8 cellular contexts compared by ENCODE assay signal in genomic region chr3:185585523-185585861, GRCh38. TPM values are rescaled to one million over a fixed set of nuclear protein-coding genes. Genes with fewer than 3 reads are reported as not detected.
A peak's percentile ranks its signal among the peaks of the same experiment; 100 is the strongest.
DNase-seq lines count a peak whose midpoint lies in the region; ATAC-seq, FAIRE-seq and TF ChIP-seq lines count a peak whose summit lies in the region.

No MANE protein-coding gene starts in this region.

- DNase-seq in heart left ventricle: no peak
- no peak for DNase-seq in Right ventricle myocardium superior
- DNase-seq in GM12878 (ENCODE audit: low read depth, low spot score): no peak
- no peak for DNase-seq in lung (ENCODE audit: low spot score)
- DNase-seq in upper lobe of right lung: no peak
- DNase-seq in NCI-H1105 (lab: John Stamatoyannopoulos, UW): no peak
- DNase-seq in H4 (ENCODE audit: low spot score): no peak

- H3K79me2 ChIP-seq in GM12878 (ENCODE audit: control insufficient read depth, insufficient read depth, low read length): peaks cover 16% of the 10 kb centered on the region

- no peak for TF ChIP-seq RAD21 in GM12878 (IDR thresholded peaks at IDR 0.05; ENCODE audit: insufficient read depth, low read depth, low read length)

- peak overlapping the region in 11 of 12 donors; percentile 69 to 99 (median 94) for H3K27ac ChIP-seq in heart left ventricle
- H3K27ac ChIP-seq in GM12878 (ENCODE audit: control insufficient read depth, insufficient read depth): peak overlapping the region; percentile 87
- H3K27ac ChIP-seq in lung (ENCODE audit: low read depth in 1 of 2, low read length in 1 of 2): peak overlapping the region; percentile 75 to 90
- peak overlapping the region; percentile 99 for H3K27ac ChIP-seq in upper lobe of right lung

- SMC1A ChIA-PET in GM12878 (lab: Charles Lee; ENCODE audit: uncharacterized antibody, unreplicated experiment): interaction anchor here (1.1 to 1.8 kb wide), 2 partner anchors 13 to 26 kb away, joined by 3 to 9 read pairs; no protein-coding TSS in a partner anchor

- no peak for TF ChIP-seq EP300 in GM12878 (IDR thresholded peaks at IDR 0.05; ENCODE audit: borderline replicate concordance in 1 of 2, control insufficient read depth in 1 of 2, low read depth in 2 of 2, low read length in 2 of 2)

- TF ChIP-seq POLR2A in heart left ventricle (IDR thresholded peaks at IDR 0.05) (no peak), GM12878 (IDR thresholded peaks at IDR 0.05; ENCODE audit: low read depth, low read length) (no peak)

- TSS peak; percentile 99 for BruUV-seq in GM12878 (replicated peaks; lab: Mats Ljungman, UMichigan)

- no peak for FAIRE-seq in GM12878 (lab: Jason Lieb, UNC)

- intact Hi-C loops in heart left ventricle (cut with DNase I) (no loop called here), Right ventricle myocardium superior (cut with DNase I) (no loop called here), GM12878 (cut with micrococcal nuclease; ENCODE audit: unreplicated experiment) (no loop called here), upper lobe of right lung (cut with DNase I) (no loop called here)

- peak overlapping the region; percentile 99 for H3K4me2 ChIP-seq in GM12878 (ENCODE audit: control insufficient read depth, insufficient read depth)

- POLR2A ChIA-PET in GM12878 (lab: Charles Lee): interaction anchor here (0.9 to 1.7 kb wide), 5 partner anchors 13 to 222 kb away, joined by 3 to 17 read pairs (median 3); partner anchors contain the start of genes LIPH and TMEM41A

- H4K20me1 ChIP-seq in GM12878 (ENCODE audit: control insufficient read depth, insufficient read depth): no peaks in the 10 kb centered on the region

- ATAC-seq in heart left ventricle: no peak
- no peak for ATAC-seq in Right ventricle myocardium superior (ENCODE audit: poor library complexity)
- ATAC-seq in GM12878: no peak
- no peak for ATAC-seq in lung (ENCODE audit: insufficient read depth, low FRiP score)
- no peak for ATAC-seq in upper lobe of right lung
- no peak for ATAC-seq in GM21737 (IDR thresholded peaks at IDR 0.05; ENCODE audit: unreplicated experiment)

- H3K27me3 ChIP-seq in heart left ventricle (no peaks in the 10 kb centered on the region), GM12878 (replicated peaks in 1 of 2; ENCODE audit: control insufficient read depth in 2 of 2, insufficient read depth in 2 of 2, low read length in 1 of 2) (no peaks in the 10 kb centered on the region), lung (ENCODE audit: control insufficient read depth, insufficient read depth) (no peaks in the 10 kb centered on the region), upper lobe of right lung (no peaks in the 10 kb centered on the region)

- WGBS in heart left ventricle, 4 donors: 27 to 32% (median 32%) methylated on average over 9 of the region's 9 CpGs
- WGBS in GM12878 (ENCODE audit: insufficient coverage, insufficient replicate concordance, low lambda C conversion rate, missing lambda C conversion rate): 10% methylated on average over 9 of the region's 9 CpGs
- 39 to 42% methylated on average over 9 of the region's 9 CpGs for WGBS in lung, 2 donors

- TF ChIP-seq CTCF in heart left ventricle (IDR thresholded peaks at IDR 0.05) (no peak), GM12878 (IDR thresholded peaks at IDR 0.05 in 2 of 3, conservative IDR thresholded peaks at IDR 0.05 in 1 of 3; ENCODE audit: control insufficient read depth in 2 of 3, extremely low read depth in 1 of 3, insufficient read depth in 1 of 3, low read depth in 3 of 3, low read length in 3 of 3) (no peak), lung (IDR thresholded peaks at IDR 0.05; ENCODE audit: control extremely low read depth, extremely low read depth) (no peak), upper lobe of right lung (IDR thresholded peaks at IDR 0.05) (no peak)

- RAD21 ChIA-PET in GM12878 (lab: Charles Lee; ENCODE audit: unreplicated experiment): interaction anchor here (0.8 kb wide), 1 partner anchor 27 kb away, joined by 4 read pairs; no protein-coding TSS in a partner anchor

- H3K36me3 ChIP-seq in heart left ventricle (peaks cover 0 to 8% (median 6%) of the 10 kb centered on the region in 9 donors), GM12878 (ENCODE audit: control insufficient read depth in 2 of 2, insufficient read depth in 2 of 2, low read length in 1 of 2) (no peaks in the 10 kb centered on the region), lung (ENCODE audit: control insufficient read depth in 2 of 2, insufficient read depth in 2 of 2, low read length in 2 of 2) (no peaks in the 10 kb centered on the region), upper lobe of right lung (peaks cover 5% of the 10 kb centered on the region)

- H3K9me3 ChIP-seq in heart left ventricle: no peaks in the 10 kb centered on the region
- no peaks in the 10 kb centered on the region for H3K9me3 ChIP-seq in GM12878 (replicated peaks; ENCODE audit: control insufficient read depth, insufficient read depth, low read length)
- no peaks in the 10 kb centered on the region for H3K9me3 ChIP-seq in lung (ENCODE audit: control insufficient read depth in 2 of 2, insufficient read depth in 1 of 2, low read length in 1 of 2)
- no peaks in the 10 kb centered on the region for H3K9me3 ChIP-seq in upper lobe of right lung

- H2AFZ ChIP-seq in GM12878 (ENCODE audit: control insufficient read depth, low read depth, low read length): peak overlapping the region; percentile 97

- CTCF ChIA-PET in GM12878 (lab: Yijun Ruan, JAX): interaction anchor here (2.0 to 3.6 kb wide), 3 partner anchors 10 to 26 kb away, joined by 10 to 15 read pairs (median 14); no protein-coding TSS in a partner anchor

- H3K4me3 ChIP-seq in heart left ventricle (peak overlapping the region in 11 of 12 donors; percentile 21 to 99 (median 82)), GM12878 (peak overlapping the region; percentile 62), lung (no peak overlapping the region), upper lobe of right lung (peak overlapping the region; percentile 99)

- in situ Hi-C loops in GM12878 (cut with MboI): no loop called here

- H3K4me1 ChIP-seq in heart left ventricle (peaks cover 0 to 38% (median 24%) of the 10 kb centered on the region in 12 donors), GM12878 (ENCODE audit: control insufficient read depth, insufficient read depth, low read length) (peaks cover 18% of the 10 kb centered on the region), lung (ENCODE audit: control insufficient read depth in 2 of 2, insufficient read depth in 2 of 2, low read length in 2 of 2) (no peaks in the 10 kb centered on the region), upper lobe of right lung (peaks cover 14% of the 10 kb centered on the region)

- peak overlapping the region; percentile 68 for H3K9ac ChIP-seq in GM12878 (ENCODE audit: control insufficient read depth, insufficient read depth, low read length)

TF ChIP-seq in GM12878, 131 proteins besides CTCF, POLR2A, EP300 and RAD21 (continues in another document):
- TF ChIP-seq ZSCAN29 (IDR thresholded peaks at IDR 0.05) (no peak), MTA3 (IDR thresholded peaks at IDR 0.05; ENCODE audit: borderline replicate concordance, low read length) (0 out of 2 replicates have a peak, but pooled peaks have one; percentile 51)

RNA-seq across cellular contexts. Expression of gene SENP2, which starts 0.6 kb away (rescaled TPM):
- 10 to 100 TPM; 19.3 to 42.4 (median 33.1) TPM for total RNA-seq in heart left ventricle
- polyA plus RNA-seq in heart left ventricle: 10 to 100 TPM in 1 of 2 donors, 1 to 10 TPM in 1; 7.7 to 25.9 TPM
- total RNA-seq in Right ventricle myocardium superior: 27.0 TPM
- 29.0 and 32.5 TPM in 2 replicates for total RNA-seq in GM12878 (2013; cell fraction: nucleolus; rRNA removed)
- total RNA-seq in GM12878 (2014; rRNA removed): 18.1 and 28.2 TPM in 2 replicates
- total RNA-seq in GM12878 (2014; rRNA removed; fragmentation: Illumina TruSeq; extraction: Trizol): 42.7 and 44.4 TPM in 2 replicates
- total RNA-seq in GM12878 (2021): 35.4 and 36.2 TPM in 2 replicates
- 8.6 TPM for polyA plus RNA-seq in GM12878 (2011; ENCODE audit: low read depth)
- 12.1 and 17.4 TPM in 2 replicates for polyA plus RNA-seq in GM12878 (2011; rRNA removed)
- 3.7 and 4.0 TPM in 2 replicates for polyA plus RNA-seq in GM12878 (2011; cell fraction: cytosol; rRNA removed)
- polyA plus RNA-seq in GM12878 (2011; cell fraction: nucleus; rRNA removed): 5.4 and 7.2 TPM in 2 replicates
- 16.3 and 17.2 TPM in 2 replicates for polyA plus RNA-seq in GM12878 (2012)
- 36.0 and 42.8 TPM in 2 replicates for polyA plus RNA-seq in GM12878 (2014; fragmentation: Illumina TruSeq; extraction: Trizol)
- polyA plus RNA-seq in GM12878 (2014; fragmentation: Nextera tagmentation; extraction: Ambion mirVana): 1 to 10 TPM; 9.0 to 9.7 TPM
- 18.8 and 19.7 TPM in 2 replicates for polyA plus RNA-seq in GM12878 (2014; rRNA removed)
- polyA plus RNA-seq in GM12878 (2016; fragmentation: Nextera tagmentation; extraction: Ambion mirVana): 10 to 100 TPM; 30.5 to 35.1 TPM
- polyA minus RNA-seq in GM12878 (2011; rRNA and poly(A)+ RNA removed): 6.0 and 11.0 TPM in 2 replicates
- polyA minus RNA-seq in GM12878 (2011; cell fraction: cytosol; rRNA and poly(A)+ RNA removed): 5.7 and 9.2 TPM in 2 replicates
- 2.8 and 5.5 TPM in 2 replicates for polyA minus RNA-seq in GM12878 (2011; cell fraction: nucleus; rRNA and poly(A)+ RNA removed)
- total RNA-seq in lung: 10 to 100 TPM; 29.4 to 42.1 TPM
- 10 to 100 TPM in 1 of 2 donors, 1 to 10 TPM in 1; 7.5 to 11.4 TPM for polyA plus RNA-seq in lung
- 42.0 TPM for total RNA-seq in upper lobe of right lung
- 26.2 TPM in 2 replicates for total RNA-seq in H4 (2014; rRNA removed; shearing (Covaris generic))

RNA-seq across cellular contexts. Expression of gene LIPH, which starts 33.1 kb away (rescaled TPM):
- 1 to 10 TPM in 1 of 9 donors, under 1 TPM in 8; 0.09 to 1.4 (median 0.48) TPM for total RNA-seq in heart left ventricle
- under 1 TPM; 0.04 to 0.08 TPM for polyA plus RNA-seq in heart left ventricle
- total RNA-seq in Right ventricle myocardium superior: 0.43 TPM
- total RNA-seq in GM12878 (2013; cell fraction: nucleolus; rRNA removed): 10.0 and 12.6 TPM in 2 replicates
- total RNA-seq in GM12878 (2014; rRNA removed): 6.8 and 8.0 TPM in 2 replicates
- total RNA-seq in GM12878 (2014; rRNA removed; fragmentation: Illumina TruSeq; extraction: Trizol): 4.9 and 5.4 TPM in 2 replicates
- 8.8 and 9.1 TPM in 2 replicates for total RNA-seq in GM12878 (2021)
- 2.0 TPM for polyA plus RNA-seq in GM12878 (2011; ENCODE audit: low read depth)
- 11.1 and 11.7 TPM in 2 replicates for polyA plus RNA-seq in GM12878 (2011; rRNA removed)
- polyA plus RNA-seq in GM12878 (2011; cell fraction: cytosol; rRNA removed): 5.0 and 5.6 TPM in 2 replicates
- polyA plus RNA-seq in GM12878 (2011; cell fraction: nucleus; rRNA removed): 3.1 and 3.6 TPM in 2 replicates
- 1.9 and 4.7 TPM in 2 replicates for polyA plus RNA-seq in GM12878 (2012)
- 7.8 and 11.6 TPM in 2 replicates for polyA plus RNA-seq in GM12878 (2014; fragmentation: Illumina TruSeq; extraction: Trizol)
- 1 to 10 TPM; 2.2 to 4.7 TPM for polyA plus RNA-seq in GM12878 (2014; fragmentation: Nextera tagmentation; extraction: Ambion mirVana)
- 4.2 and 5.7 TPM in 2 replicates for polyA plus RNA-seq in GM12878 (2014; rRNA removed)
- 1 to 10 TPM; 5.1 TPM for polyA plus RNA-seq in GM12878 (2016; fragmentation: Nextera tagmentation; extraction: Ambion mirVana)
- 14.4 and 16.4 TPM in 2 replicates for polyA minus RNA-seq in GM12878 (2011; rRNA and poly(A)+ RNA removed)
- 4.0 and 5.1 TPM in 2 replicates for polyA minus RNA-seq in GM12878 (2011; cell fraction: cytosol; rRNA and poly(A)+ RNA removed)
- polyA minus RNA-seq in GM12878 (2011; cell fraction: nucleus; rRNA and poly(A)+ RNA removed): 1.5 and 1.7 TPM in 2 replicates
- total RNA-seq in lung: 10 to 100 TPM in 1 of 2 donors, 1 to 10 TPM in 1; 8.8 to 26.1 TPM
- 10 to 100 TPM in 1 of 2 donors, 1 to 10 TPM in 1; 6.2 to 21.2 TPM for polyA plus RNA-seq in lung
- 38.0 TPM for total RNA-seq in upper lobe of right lung
- 1.0 and 1.5 TPM in 2 replicates for total RNA-seq in H4 (2014; rRNA removed; shearing (Covaris generic))
